In genomic region chr1:245156041-245156735, GRCh38 we compare ENCODE assay signal across 8 cellular contexts. TPM values are rescaled to one million over a fixed set of nuclear protein-coding genes. Genes with fewer than 3 reads are reported as not detected.
DNase-seq lines count a peak whose midpoint lies in the region; ATAC-seq and TF ChIP-seq lines count a peak whose summit lies in the region.

No MANE protein-coding gene starts in this region.

- peak overlapping the region; percentile 91 for H3K4me3 ChIP-seq in kidney epithelial cell (ENCODE audit: low read depth, low read length)

- peak; percentile 47 for TF ChIP-seq CTCF in kidney epithelial cell (IDR thresholded peaks at IDR 0.05; ENCODE audit: insufficient read depth, low read length, poor library complexity, severe bottlenecking)

- no peaks in the 10 kb centered on the region for H3K36me3 ChIP-seq in kidney epithelial cell (ENCODE audit: control insufficient read depth, insufficient read depth, low read length)

- no peaks in the 10 kb centered on the region for H3K27me3 ChIP-seq in kidney epithelial cell (ENCODE audit: control insufficient read depth, insufficient read depth, low read length)

- peak; percentile 93 for ATAC-seq in GM18907 (IDR thresholded peaks at IDR 0.05; ENCODE audit: unreplicated experiment)
- peak; percentile 87 for ATAC-seq in HG03139 (IDR thresholded peaks at IDR 0.05; ENCODE audit: unreplicated experiment)

- peak; percentile 92 for DNase-seq in AG08395 (ENCODE audit: low spot score)
- peak; percentile 67 for DNase-seq in NCI-H2196 (lab: John Stamatoyannopoulos, UW; ENCODE audit: unreplicated experiment)
- peak; percentile 70 for DNase-seq in activated CD4-positive, CD25-positive, alpha-beta regulatory T cell treated with anti-CD3 and anti-CD28 coated beads, Interleukin-2, amount 50 U/mL, for 72 hours
- DNase-seq in cerebellar cortex (ENCODE audit: low spot score) = peak; percentile 84
- no peak for DNase-seq in kidney epithelial cell (ENCODE audit: low read depth)
- DNase-seq in stimulated activated CD4-positive, alpha-beta T cell treated with anti-CD3 and anti-CD28 coated beads, Interleukin-15, amount 100 ng/mL, for 24 hours = peak; percentile 91

RNA-seq across cellular contexts. Expression of gene KIF26B, which starts 1.4 kb away (rescaled TPM):
- 14.6 and 19.6 TPM in 2 replicates for total RNA-seq in kidney epithelial cell
